In the genomic region with DNA sequence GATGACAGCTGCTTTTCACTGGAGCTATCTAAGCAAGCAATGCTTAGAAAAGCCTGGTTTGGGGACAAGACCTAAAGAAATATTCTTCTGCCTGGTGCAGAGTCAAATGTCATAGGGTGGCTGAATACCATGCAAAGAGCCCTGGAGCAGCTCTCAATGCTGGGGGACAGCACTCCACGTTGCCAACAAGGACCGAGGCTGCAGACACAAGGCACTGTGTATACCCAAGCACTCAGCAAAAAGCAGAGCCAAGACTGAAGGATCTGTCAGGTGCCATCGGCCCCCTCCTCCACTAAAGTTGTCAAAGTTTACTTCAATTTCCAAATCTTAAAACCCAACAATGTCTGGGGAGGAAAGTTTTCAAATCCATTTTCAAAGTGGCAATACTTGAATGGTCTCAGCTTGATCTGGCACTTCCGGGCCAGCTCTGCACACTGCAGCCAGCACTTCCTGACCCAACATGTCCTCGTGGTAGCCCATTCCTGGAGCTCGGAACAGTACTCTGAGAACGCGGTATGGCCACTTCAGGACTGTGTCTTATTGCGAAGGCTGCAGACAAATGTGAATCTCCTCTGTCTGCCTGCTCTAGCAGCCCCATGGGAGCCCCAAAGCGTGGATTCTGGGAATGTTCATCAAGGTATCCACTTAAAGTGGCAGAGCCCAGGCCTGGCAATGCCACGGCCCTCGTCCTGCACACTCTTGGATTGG, we compare ENCODE assay signal across 14 cellular contexts.
A peak's percentile ranks its signal among the peaks of the same experiment; 100 is the strongest.
DNase-seq lines count a peak whose midpoint lies in the region; ATAC-seq and TF ChIP-seq lines count a peak whose summit lies in the region.
"Had no signal": no experiment of that assay in that cellular context is flagged by ENCODE, and none has a peak within 500 bp of the region (broad histone marks: within the 10 kb centered on the region; RNA-seq: fewer than 3 reads in every experiment).

No MANE protein-coding gene starts in this region.

- DNase-seq in IMR-90 (no peak), coronary artery (ENCODE audit: low spot score) (peak; percentile 52), sigmoid colon (peak; percentile 13), NCI-H1417 treated with DMSO at 0.1 percent for 48 hours (lab: John Stamatoyannopoulos, UW) (no peak), kidney tubule cell (ENCODE audit: low spot score) (no peak), left lung (no peak)
- DNase-seq: CD4-positive, alpha-beta memory T cell; DMS153; DMS79 treated with DMSO at 0.1 percent for 48 hours; EL; H7 had no signal

- H2AK9ac ChIP-seq in IMR-90 (replicated peaks; ENCODE audit: low read depth, low read length, poor library complexity), result peak overlapping the region; percentile 13

- WGBS in IMR-90 (ENCODE audit: extremely low coverage in 2 of 2, insufficient read length in 1 of 2), 2 experiments, result 99% methylated on average over 8 of the region's 12 CpGs; no CpG with 5 or more reads in 1 of the 2 experiments
- 79 to 89% methylated on average over 12 of the region's 12 CpGs for WGBS in sigmoid colon, 2 donors

- no peak overlapping the region for H3K56ac ChIP-seq in IMR-90 (ENCODE audit: extremely low read depth, insufficient read depth, low read length)

- H2BK120ac ChIP-seq in IMR-90 (ENCODE audit: low read depth, low read length), result no peak overlapping the region

- peaks cover 0 to 8% (median 0%) of the 10 kb centered on the region in 11 experiments; a peak in 1 of 22 replicates for H3K9me3 ChIP-seq in BLaER1 treated with 17β-estradiol and CSF1 and Interleukin-3, amounts not matched to agents 10 nM and 100 nM (replicated peaks in 1 of 11)
- H3K9me3 ChIP-seq in IMR-90 (ENCODE audit: control insufficient read depth, insufficient read depth, low read length) (no peaks in the 10 kb centered on the region), sigmoid colon (no peaks in the 10 kb centered on the region), left lung (no peaks in the 10 kb centered on the region)

- no peak for TF ChIP-seq RAD21 in IMR-90 (IDR thresholded peaks at IDR 0.05; ENCODE audit: low read length)

- CTCF ChIA-PET in IMR-90 (lab: Yijun Ruan, JAX), result no interaction called here

- POLR2A ChIA-PET in IMR-90 (lab: Charles Lee; ENCODE audit: unreplicated experiment), result no interaction called here

- peaks cover 27 to 99% (median 44%) of the 10 kb centered on the region in 11 experiments; a peak in 21 of 22 replicates for H4K20me1 ChIP-seq in BLaER1 treated with 17β-estradiol and CSF1 and Interleukin-3, amounts not matched to agents 10 nM and 100 nM
- H4K20me1 ChIP-seq in IMR-90 (ENCODE audit: insufficient read depth, low read length), result peaks cover 32% of the 10 kb centered on the region

- no peak for TF ChIP-seq EP300 in sigmoid colon (IDR thresholded peaks at IDR 0.05)

- H3K4me2 ChIP-seq in BLaER1 treated with 17β-estradiol and CSF1 and Interleukin-3, amounts not matched to agents 10 nM and 100 nM, result peak overlapping the region in 8 of 11 experiments; percentile 9 to 64 (median 44); a peak in 10 of 22 replicates
- H3K4me2 ChIP-seq in IMR-90 (ENCODE audit: low read depth, low read length), result no peak overlapping the region
- H3K4me2 ChIP-seq: GM23338 had no signal

- no peak for ATAC-seq in IMR-90 (ENCODE audit: low read depth)
- no peak for ATAC-seq in left lung
- ATAC-seq: GM23338 had no signal

- no peak overlapping the region for H3K4me3 ChIP-seq in BLaER1 treated with 17β-estradiol and CSF1 and Interleukin-3, amounts not matched to agents 10 nM and 100 nM
- H3K4me3 ChIP-seq in IMR-90 (ENCODE audit: insufficient read depth, low read depth, low read length) (no peak overlapping the region), coronary artery (no peak overlapping the region), sigmoid colon (no peak overlapping the region), left lung (no peak overlapping the region)
- H3K4me3 ChIP-seq: GM23338 had no signal

- intact Hi-C loops in IMR-90 (cut with micrococcal nuclease) (loop anchor here (5.0 kb wide), 1 partner anchor 123 kb away; no protein-coding TSS in a partner anchor), sigmoid colon (cut with DNase I) (no loop called here), left lung (cut with DNase I) (no loop called here)

- peaks cover 0 to 49% (median 26%) of the 10 kb centered on the region in 11 experiments; a peak in 15 of 22 replicates for H3K27me3 ChIP-seq in BLaER1 treated with 17β-estradiol and CSF1 and Interleukin-3, amounts not matched to agents 10 nM and 100 nM
- no peaks in the 10 kb centered on the region for H3K27me3 ChIP-seq in IMR-90 (ENCODE audit: control insufficient read depth, insufficient read depth, low read length)
- H3K27me3 ChIP-seq in sigmoid colon, result no peaks in the 10 kb centered on the region
- H3K27me3 ChIP-seq in left lung, result no peaks in the 10 kb centered on the region

- H3K9me1 ChIP-seq in IMR-90 (ENCODE audit: insufficient read depth, low read length), result peaks cover 12% of the 10 kb centered on the region; the same call in 1 of the 2 replicates

- peaks cover 26 to 59% (median 33%) of the 10 kb centered on the region in 10 experiments for H3K4me1 ChIP-seq in BLaER1 treated with 17β-estradiol and CSF1 and Interleukin-3, amounts not matched to agents 10 nM and 100 nM
- peaks cover 6% of the 10 kb centered on the region; the same call in 1 of the 2 replicates for H3K4me1 ChIP-seq in IMR-90 (ENCODE audit: control insufficient read depth, insufficient read depth, low read length)
- no peaks in the 10 kb centered on the region for H3K4me1 ChIP-seq in sigmoid colon
- H3K4me1 ChIP-seq in left lung, result peaks cover 0 to 3% of the 10 kb centered on the region in 2 donors

- peaks cover 11 to 83% of the 10 kb centered on the region in 2 experiments for H3K79me1 ChIP-seq in IMR-90 (ENCODE audit: low read depth in 1 of 2, low read length in 2 of 2)

- no peak overlapping the region for H2AFZ ChIP-seq in IMR-90 (replicated peaks; ENCODE audit: low read length, poor library complexity)
- H2AFZ ChIP-seq: GM23338 had no signal

- no TSS peak for BruUV-seq in IMR-90 (replicated peaks; lab: Mats Ljungman, UMichigan)

- in situ Hi-C loops in IMR-90 (cut with MboI; ENCODE audit: low sequenced_read_pairs), result no loop called here

- H2BK15ac ChIP-seq in IMR-90 (ENCODE audit: low read depth, low read length), result no peak overlapping the region

- no peak overlapping the region for H3K23ac ChIP-seq in IMR-90 (ENCODE audit: low read depth, low read length)

- H3K14ac ChIP-seq in IMR-90 (replicated peaks; ENCODE audit: low read depth, low read length), result no peak overlapping the region

- peaks cover 10 to 97% (median 53%) of the 10 kb centered on the region in 11 experiments for H3K36me3 ChIP-seq in BLaER1 treated with 17β-estradiol and CSF1 and Interleukin-3, amounts not matched to agents 10 nM and 100 nM
- H3K36me3 ChIP-seq in IMR-90 (ENCODE audit: control insufficient read depth, insufficient read depth, low read length) (peaks cover 59% of the 10 kb centered on the region), sigmoid colon (peaks cover 0 to 13% (median 2%) of the 10 kb centered on the region in 4 donors), left lung (peaks cover 0 to 82% of the 10 kb centered on the region in 2 donors)

- no peak overlapping the region for H4K8ac ChIP-seq in IMR-90 (ENCODE audit: low read depth in 2 of 2, low read length in 2 of 2)

- H4K5ac ChIP-seq in IMR-90 (ENCODE audit: low read depth, low read length), result no peak overlapping the region

- TF ChIP-seq POLR2A in IMR-90 (IDR thresholded peaks at IDR 0.05; ENCODE audit: low read depth, low read length) (no peak), sigmoid colon (IDR thresholded peaks at IDR 0.05) (no peak)

- dilution Hi-C loops in IMR-90 (cut with HindIII; ENCODE audit: low sequenced_read_pairs, unreplicated experiment), result no loop called here

- TF ChIP-seq CTCF in IMR-90 (conservative IDR thresholded peaks at IDR 0.05; ENCODE audit: low read depth, low read length), result no peak
- no peak for TF ChIP-seq CTCF in coronary artery (IDR thresholded peaks at IDR 0.05)
- no peak for TF ChIP-seq CTCF in sigmoid colon (IDR thresholded peaks at IDR 0.05)
- TF ChIP-seq CTCF in left lung (IDR thresholded peaks at IDR 0.05), result no peak

- no peak overlapping the region for H3K9ac ChIP-seq in BLaER1 treated with 17β-estradiol and CSF1 and Interleukin-3, amounts not matched to agents 10 nM and 100 nM
- no peak overlapping the region for H3K9ac ChIP-seq in IMR-90 (ENCODE audit: low read depth, low read length)

- H2BK20ac ChIP-seq in IMR-90 (ENCODE audit: low read depth, low read length), result no peak overlapping the region

- H3K18ac ChIP-seq in IMR-90 (ENCODE audit: low read depth, low read length), result no peak overlapping the region

- no peak overlapping the region for H2AK5ac ChIP-seq in IMR-90 (ENCODE audit: low read depth, low read length)

- H4K91ac ChIP-seq in IMR-90 (ENCODE audit: insufficient read depth, low read depth, low read length), result no peak overlapping the region

- H3K27ac ChIP-seq in BLaER1 treated with 17β-estradiol and CSF1 and Interleukin-3, amounts not matched to agents 10 nM and 100 nM, result no peak overlapping the region
- H3K27ac ChIP-seq in IMR-90 (ENCODE audit: insufficient read depth, low read length), result no peak overlapping the region
- H3K27ac ChIP-seq in coronary artery, result no peak overlapping the region
- H3K27ac ChIP-seq in sigmoid colon, result no peak overlapping the region
- no peak overlapping the region for H3K27ac ChIP-seq in left lung
- H3K27ac ChIP-seq: C4-2B had no signal

- H2BK5ac ChIP-seq in IMR-90 (ENCODE audit: low read depth, low read length, poor library complexity, severe bottlenecking), result no peak overlapping the region

- no peak overlapping the region for H3K4ac ChIP-seq in IMR-90 (ENCODE audit: low read depth, low read length)

TF ChIP-seq in IMR-90, 13 proteins besides CTCF, POLR2A, EP300 and RAD21 (continues in another document):
- TF ChIP-seq MAFK (IDR thresholded peaks at IDR 0.05; ENCODE audit: low read depth, low read length) (no peak), MAZ (IDR thresholded peaks at IDR 0.05; ENCODE audit: borderline replicate concordance, low read depth, low read length) (no peak), FOS (IDR thresholded peaks at IDR 0.05; ENCODE audit: low read depth, low read length) (no peak), CEBPB (IDR thresholded peaks at IDR 0.05; ENCODE audit: low read depth, low read length) (no peak), NFE2L2 (IDR thresholded peaks at IDR 0.05; ENCODE audit: low read depth, low read length) (no peak)
- TF ChIP-seq, protein P1, sequence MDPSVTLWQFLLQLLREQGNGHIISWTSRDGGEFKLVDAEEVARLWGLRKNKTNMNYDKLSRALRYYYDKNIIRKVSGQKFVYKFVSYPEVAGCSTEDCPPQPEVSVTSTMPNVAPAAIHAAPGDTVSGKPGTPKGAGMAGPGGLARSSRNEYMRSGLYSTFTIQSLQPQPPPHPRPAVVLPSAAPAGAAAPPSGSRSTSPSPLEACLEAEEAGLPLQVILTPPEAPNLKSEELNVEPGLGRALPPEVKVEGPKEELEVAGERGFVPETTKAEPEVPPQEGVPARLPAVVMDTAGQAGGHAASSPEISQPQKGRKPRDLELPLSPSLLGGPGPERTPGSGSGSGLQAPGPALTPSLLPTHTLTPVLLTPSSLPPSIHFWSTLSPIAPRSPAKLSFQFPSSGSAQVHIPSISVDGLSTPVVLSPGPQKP (IDR thresholded peaks at IDR 0.05; ENCODE audit: borderline replicate concordance, low read depth, low read length), result no peak

Comparison
In these comparisons a context has a peak if more than half of its experiments do, and no peak if none do; other contexts are left out.
1. DNase-seq: peak in coronary artery (single experiment) and sigmoid colon (single experiment); none in IMR-90 (single experiment), NCI-H1417 treated with DMSO at 0.1 percent for 48 hours (single experiment), kidney tubule cell (single experiment) and left lung (0 of 2).